ENCODE assay signal across 9 cellular contexts in genomic region chr13:52739468-52740071, GRCh38. TPM values are rescaled to one million over a fixed set of nuclear protein-coding genes. Genes with fewer than 3 reads are reported as not detected.
DNase-seq lines count a peak whose midpoint lies in the region; TF ChIP-seq lines count a peak whose summit lies in the region.
"Had no signal": no experiment of that assay in that cellular context is flagged by ENCODE, and none has a peak within 500 bp of the region (broad histone marks: within the 10 kb centered on the region; RNA-seq: fewer than 3 reads in every experiment).

Gene CNMD (minus strand): TSS chr13:52739820. CDS start chr13:52739701, 119 bp downstream.

- no peak within 1 kb of the TSS for H3K27ac Mint-ChIP-seq in immature natural killer cell

- H3K4me1 ChIP-seq in HUES6 (ENCODE audit: control insufficient read depth, insufficient read depth, low read length): peaks cover 50% of the 10 kb centered on the region
- H3K4me1 ChIP-seq in spleen: peaks cover 0 to 18% (median 12%) of the 10 kb centered on the region in 6 donors

- no peak for DNase-seq in astrocyte of the cerebellum (ENCODE audit: low read depth)
- DNase-seq in immature natural killer cell: no peak
- DNase-seq in spleen: no peak
- DNase-seq in stimulated activated CD4-positive, alpha-beta T cell treated with anti-CD3 and anti-CD28 coated beads, Interleukin-12 subunit alpha, Interleukin-12 subunit beta, amount 100 ng/mL, for 4 hours: no peak
- no peak for DNase-seq in NCI-H446 (lab: John Stamatoyannopoulos, UW)
- DNase-seq in NCI-H1436 treated with DMSO at 0.1 percent for 48 hours (lab: John Stamatoyannopoulos, UW): no peak
- DNase-seq: NCI-H510A had no signal

- in situ Hi-C loops in astrocyte of the cerebellum (cut with HindIII; ENCODE audit: low sequenced_read_pairs): no loop called here

- TF ChIP-seq POLR2A in spleen (IDR thresholded peaks at IDR 0.05): no peak

- peaks cover 8 to 23% (median 9%) of the 10 kb centered on the region in 3 donors for H3K27me3 Mint-ChIP-seq in immature natural killer cell (ENCODE audit: low read depth in 3 of 3)

- TF ChIP-seq CTCF in astrocyte of the cerebellum (IDR thresholded peaks at IDR 0.05; ENCODE audit: low read depth, low read length, missing control alignments) (no peak), spleen (IDR thresholded peaks at IDR 0.05 in 8 of 11, conservative IDR thresholded peaks at IDR 0.05 in 3 of 11) (no peak)

- peaks cover 5% of the 10 kb centered on the region; the same call in 1 of the 2 replicates for H3K36me3 ChIP-seq in HUES6 (ENCODE audit: control insufficient read depth, insufficient read depth, low read length)
- H3K36me3 ChIP-seq in spleen: no peaks in the 10 kb centered on the region

- H3K36me3 Mint-ChIP-seq in immature natural killer cell: no peaks in the 10 kb centered on the region

- peak within 1 kb of the TSS; percentile 94 for H3K4me3 ChIP-seq in HUES6 (ENCODE audit: low read depth, low read length)
- H3K4me3 ChIP-seq in astrocyte of the cerebellum (ENCODE audit: low read depth, low read length): peak within 1 kb of the TSS; percentile 34
- H3K4me3 ChIP-seq in spleen: peak within 1 kb of the TSS; percentile 7 to 70 (median 35)

- H3K9me3 ChIP-seq in HUES6 (ENCODE audit: control insufficient read depth, insufficient read depth, low read depth, low read length) (peaks cover 3% of the 10 kb centered on the region; the same call in 1 of the 2 replicates), spleen (peaks cover 0 to 8% (median 0%) of the 10 kb centered on the region in 8 donors)

- H3K9ac ChIP-seq in HUES6 (ENCODE audit: low read length): peak within 1 kb of the TSS; percentile 78

- 8 to 18% (median 12%) methylated on average over 19 to 34 of the region's 34 CpGs for WGBS in spleen, 5 donors

- H3K27ac ChIP-seq in HUES6 (ENCODE audit: low read depth, low read length): peak within 1 kb of the TSS; percentile 54
- H3K27ac ChIP-seq in spleen: no peak within 1 kb of the TSS

- peaks cover 0 to 3% (median 0%) of the 10 kb centered on the region in 6 donors for H3K9me3 Mint-ChIP-seq in immature natural killer cell

- intact Hi-C loops in spleen (cut with DNase I; ENCODE audit: low total_unique reads): no loop called here

- H3K27me3 ChIP-seq in HUES6 (ENCODE audit: control insufficient read depth, insufficient read depth, low read length) (peaks cover 19% of the 10 kb centered on the region; the same call in 1 of the 2 replicates), spleen (replicated peaks in 1 of 7) (peaks cover 3 to 71% (median 28%) of the 10 kb centered on the region in 7 donors)

- H3K4me1 Mint-ChIP-seq in immature natural killer cell: peaks cover 5 to 9% of the 10 kb centered on the region in 2 donors

- peak within 1 kb of the TSS in 4 of 5 donors; percentile 47 to 64 (median 51) for H3K4me3 Mint-ChIP-seq in immature natural killer cell

RNA-seq across cellular contexts. Expression of gene CNMD, which starts in this region (rescaled TPM):
- polyA plus RNA-seq in immature natural killer cell: not detected
- total RNA-seq in spleen: not detected
- polyA plus RNA-seq in spleen: under 1 TPM in 1 of 3 donors, not detected in 2; 0.19 TPM
- total RNA-seq: dermis microvascular lymphatic vessel endothelial cell had no signal

Comparison
In these comparisons a context has a peak if more than half of its experiments do, and no peak if none do; other contexts are left out.
1. H3K4me3 ChIP-seq: peak in every context shown above with its lines; median percentile 94 in HUES6; 35 in spleen; 34 in astrocyte of the cerebellum.